In the genomic region with DNA sequence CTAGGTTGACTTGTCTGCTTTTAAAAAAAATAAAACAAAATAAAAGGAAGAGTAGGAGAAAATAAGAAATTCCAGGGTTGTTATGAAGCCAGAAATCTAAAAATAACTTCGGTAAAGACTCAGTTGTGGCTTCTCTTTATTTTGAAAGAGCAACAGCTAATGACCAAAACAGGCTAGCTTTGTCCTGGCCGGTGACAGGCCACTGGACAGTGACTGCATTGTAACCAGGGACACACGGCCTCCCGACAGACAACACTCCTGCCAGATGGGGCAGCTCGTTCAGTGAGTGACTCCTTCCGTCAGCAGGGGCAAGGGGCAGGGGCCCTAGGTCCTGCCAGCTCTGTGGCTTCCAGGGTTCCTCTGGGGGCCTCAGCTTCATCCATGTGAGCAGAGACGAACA, we compare ENCODE assay signal across 1 cellular context.
TF ChIP-seq lines count a peak whose summit lies in the region.

No MANE protein-coding gene starts in this region.

TF ChIP-seq in IMR-90, 13 proteins besides CTCF, POLR2A, EP300 and RAD21 (continued from another document):
- TF ChIP-seq, protein P1, sequence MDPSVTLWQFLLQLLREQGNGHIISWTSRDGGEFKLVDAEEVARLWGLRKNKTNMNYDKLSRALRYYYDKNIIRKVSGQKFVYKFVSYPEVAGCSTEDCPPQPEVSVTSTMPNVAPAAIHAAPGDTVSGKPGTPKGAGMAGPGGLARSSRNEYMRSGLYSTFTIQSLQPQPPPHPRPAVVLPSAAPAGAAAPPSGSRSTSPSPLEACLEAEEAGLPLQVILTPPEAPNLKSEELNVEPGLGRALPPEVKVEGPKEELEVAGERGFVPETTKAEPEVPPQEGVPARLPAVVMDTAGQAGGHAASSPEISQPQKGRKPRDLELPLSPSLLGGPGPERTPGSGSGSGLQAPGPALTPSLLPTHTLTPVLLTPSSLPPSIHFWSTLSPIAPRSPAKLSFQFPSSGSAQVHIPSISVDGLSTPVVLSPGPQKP (IDR thresholded peaks at IDR 0.05; ENCODE audit: borderline replicate concordance, low read depth, low read length), result no peak
- TF ChIP-seq CEBPB (IDR thresholded peaks at IDR 0.05; ENCODE audit: low read depth, low read length) (no peak), RCOR1 (IDR thresholded peaks at IDR 0.05; ENCODE audit: insufficient replicate concordance, low read length) (no peak), MAZ (IDR thresholded peaks at IDR 0.05; ENCODE audit: borderline replicate concordance, low read depth, low read length) (no peak), NFE2L2 (IDR thresholded peaks at IDR 0.05; ENCODE audit: low read depth, low read length) (no peak), CHD1 (IDR thresholded peaks at IDR 0.05; ENCODE audit: low read depth, low read length) (no peak)
TF ChIP-seq in IMR-90: peak in this region for 0.
